28 cellular contexts compared by ENCODE assay signal in the genomic region with DNA sequence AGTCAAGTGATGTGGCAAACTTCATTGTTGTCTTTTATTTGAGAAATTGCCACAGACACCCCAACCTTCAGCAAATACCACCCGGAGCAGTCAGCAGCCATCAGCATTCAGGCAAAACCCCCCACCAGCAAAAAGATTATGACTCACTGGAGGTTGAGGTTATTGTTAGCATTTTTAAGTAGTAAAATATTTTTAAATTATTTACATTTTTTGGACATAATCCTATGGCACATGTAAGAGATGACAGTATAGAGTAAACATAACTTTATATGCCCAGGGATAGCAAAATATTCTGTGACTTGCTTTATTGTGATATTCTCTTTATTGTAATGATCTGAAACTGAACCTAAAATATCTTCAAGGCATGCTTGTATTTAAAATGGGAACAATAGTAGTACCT.
"Had no signal": no experiment of that assay in that cellular context is flagged by ENCODE, and none has a peak within 500 bp of the region (broad histone marks: within the 10 kb centered on the region; RNA-seq: fewer than 3 reads in every experiment).

No MANE protein-coding gene starts in this region.

- H3K27me3 ChIP-seq: stomach, suprapubic skin, testis, thyroid gland, tibial artery, tibial nerve, transverse colon, upper lobe of left lung, upper lobe of right lung, uterus, vagina had no signal

- H3K9me3 ChIP-seq: suprapubic skin, testis, thoracic aorta, thyroid gland, transverse colon, upper lobe of left lung, upper lobe of right lung, uterus, vagina had no signal

- H3K4me3 ChIP-seq: stomach, suprapubic skin, testis, thoracic aorta, thyroid gland, tibial artery, tibial nerve, transverse colon, upper lobe of left lung, upper lobe of right lung, uterus, vagina had no signal

- DNase-seq: stimulated activated CD4-positive, alpha-beta T cell treated with anti-CD3 and anti-CD28 coated beads, Interleukin-2, amount 100 ng/mL, for 48 hours; stimulated activated CD4-positive, alpha-beta T cell treated with anti-CD3 and anti-CD28 coated beads, Interleukin-4, amount 100 ng/mL, for 1 hour; stimulated activated CD4-positive, alpha-beta T cell treated with anti-CD3 and anti-CD28 coated beads, Interleukin-4, amount 100 ng/mL, for 24 hours; stimulated activated CD4-positive, alpha-beta T cell treated with anti-CD3 and anti-CD28 coated beads, Interleukin-4, amount 100 ng/mL, for 4 hours; stimulated activated CD8-positive, alpha-beta memory T cell treated with anti-CD3 and anti-CD28 coated beads, Interleukin-4, amount 100 ng/mL, for 48 hours; stimulated activated naive B cell treated with anti-CD40 and anti-IgM and Interleukin-4, amounts not matched to agents 10 μg/mL and 1 μg/mL and 100 μg/mL, for 72 hours; stimulated activated naive CD4-positive, alpha-beta T cell; stimulated activated naive CD4-positive, alpha-beta T cell treated with Interleukin-2 at 50 U/mL for 16 hours; stimulated activated naive CD8-positive, alpha-beta T cell treated with anti-CD3 and anti-CD28 coated beads, Interleukin-15, amount 100 ng/mL, for 72 hours; stimulated activated naive CD8-positive, alpha-beta T cell treated with anti-CD3 and anti-CD28 coated beads, Interleukin-15, Interleukin-2, amounts not matched to agents 100 U/mL and 50 U/mL, for 24 hours; stomach; substantia nigra; testis; thyroid gland; tibial artery; transverse colon; trophoblast cell; upper lobe of left lung; upper lobe of right lung; uterus had no signal

- H3K27me3 Mint-ChIP-seq: stimulated activated memory B cell treated with anti-CD40 and anti-IgM and Interleukin-4, amounts not matched to agents 10 μg/mL and 1 μg/mL and 100 μg/mL, for 72 hours; stimulated activated naive B cell treated with anti-CD40 and anti-IgM and Interleukin-4, amounts not matched to agents 10 μg/mL and 1 μg/mL and 100 μg/mL, for 72 hours; stimulated activated naive CD8-positive, alpha-beta T cell treated with anti-CD3 and anti-CD28 coated beads, Interleukin-15, amount 100 ng/mL, for 72 hours; stimulated activated naive CD8-positive, alpha-beta T cell treated with anti-CD3 and anti-CD28 coated beads, Interleukin-15, Interleukin-2, amounts not matched to agents 100 ng/mL and 50 ng/mL, for 24 hours; type B pancreatic cell had no signal

- H3K27ac Mint-ChIP-seq: stimulated activated effector memory CD8-positive, alpha-beta T cell treated with anti-CD3 and anti-CD28 coated beads, Interleukin-12 subunit alpha, Interleukin-12 subunit beta, amount 100 ng/mL, for 72 hours; stimulated activated memory B cell treated with anti-CD40 and anti-IgM and Interleukin-4, amounts not matched to agents 10 μg/mL and 1 μg/mL and 100 μg/mL, for 72 hours; stimulated activated naive B cell treated with anti-CD40 and anti-IgM and Interleukin-4, amounts not matched to agents 10 μg/mL and 1 μg/mL and 100 μg/mL, for 72 hours; stimulated activated naive CD8-positive, alpha-beta T cell treated with anti-CD3 and anti-CD28 coated beads, Interleukin-15, amount 100 ng/mL, for 72 hours; stimulated activated naive CD8-positive, alpha-beta T cell treated with anti-CD3 and anti-CD28 coated beads, Interleukin-15, Interleukin-2, amounts not matched to agents 100 ng/mL and 50 ng/mL, for 24 hours; type B pancreatic cell had no signal

- H3K4me3 Mint-ChIP-seq: stimulated activated effector memory CD8-positive, alpha-beta T cell treated with anti-CD3 and anti-CD28 coated beads, Interleukin-12 subunit alpha, Interleukin-12 subunit beta, amount 100 ng/mL, for 72 hours; stimulated activated memory B cell treated with anti-CD40 and anti-IgM and Interleukin-4, amounts not matched to agents 10 μg/mL and 1 μg/mL and 100 μg/mL, for 72 hours; stimulated activated naive B cell treated with anti-CD40 and anti-IgM and Interleukin-4, amounts not matched to agents 10 μg/mL and 1 μg/mL and 100 μg/mL, for 72 hours; stimulated activated naive CD8-positive, alpha-beta T cell treated with anti-CD3 and anti-CD28 coated beads, Interleukin-15, amount 100 ng/mL, for 72 hours; stimulated activated naive CD8-positive, alpha-beta T cell treated with anti-CD3 and anti-CD28 coated beads, Interleukin-15, Interleukin-2, amounts not matched to agents 100 ng/mL and 50 ng/mL, for 24 hours; type B pancreatic cell had no signal

- H3K27ac ChIP-seq: stomach, suprapubic skin, testis, thoracic aorta, thyroid gland, tibial artery, tibial nerve, transverse colon, upper lobe of left lung, upper lobe of right lung, uterus, vagina had no signal

- H3K36me3 Mint-ChIP-seq: stimulated activated effector memory CD8-positive, alpha-beta T cell treated with anti-CD3 and anti-CD28 coated beads, Interleukin-12 subunit alpha, Interleukin-12 subunit beta, amount 100 ng/mL, for 72 hours; stimulated activated memory B cell treated with anti-CD40 and anti-IgM and Interleukin-4, amounts not matched to agents 10 μg/mL and 1 μg/mL and 100 μg/mL, for 72 hours; stimulated activated naive B cell treated with anti-CD40 and anti-IgM and Interleukin-4, amounts not matched to agents 10 μg/mL and 1 μg/mL and 100 μg/mL, for 72 hours; type B pancreatic cell had no signal

- H3K36me3 ChIP-seq: stomach, suprapubic skin, thoracic aorta, thyroid gland, tibial artery, tibial nerve, transverse colon, upper lobe of left lung, upper lobe of right lung, uterus, vagina had no signal

- H3K4me1 ChIP-seq: stomach, suprapubic skin, testis, thyroid gland, tibial artery, tibial nerve, transverse colon, upper lobe of left lung, upper lobe of right lung, uterus, vagina had no signal

- H3K4me1 Mint-ChIP-seq: stimulated activated effector memory CD8-positive, alpha-beta T cell treated with anti-CD3 and anti-CD28 coated beads, Interleukin-12 subunit alpha, Interleukin-12 subunit beta, amount 100 ng/mL, for 72 hours; stimulated activated memory B cell treated with anti-CD40 and anti-IgM and Interleukin-4, amounts not matched to agents 10 μg/mL and 1 μg/mL and 100 μg/mL, for 72 hours; stimulated activated naive B cell treated with anti-CD40 and anti-IgM and Interleukin-4, amounts not matched to agents 10 μg/mL and 1 μg/mL and 100 μg/mL, for 72 hours; stimulated activated naive CD8-positive, alpha-beta T cell treated with anti-CD3 and anti-CD28 coated beads, Interleukin-15, amount 100 ng/mL, for 72 hours had no signal

- ATAC-seq: stimulated activated effector memory CD8-positive, alpha-beta T cell treated with anti-CD3 and anti-CD28 coated beads, Interleukin-12 subunit alpha, Interleukin-12 subunit beta, amount 100 ng/mL, for 72 hours; stimulated activated memory B cell treated with anti-CD40 and anti-IgM and Interleukin-4, amounts not matched to agents 10 μg/mL and 1 μg/mL and 100 μg/mL, for 72 hours; stimulated activated naive B cell treated with anti-CD40 and anti-IgM and Interleukin-4, amounts not matched to agents 10 μg/mL and 1 μg/mL and 100 μg/mL, for 72 hours; stimulated activated naive CD8-positive, alpha-beta T cell treated with anti-CD3 and anti-CD28 coated beads, Interleukin-15, amount 100 ng/mL, for 72 hours; stimulated activated naive CD8-positive, alpha-beta T cell treated with anti-CD3 and anti-CD28 coated beads, Interleukin-15, Interleukin-2, amounts not matched to agents 100 U/mL and 50 U/mL, for 24 hours; upper lobe of right lung had no signal

- H3K9me3 Mint-ChIP-seq: stimulated activated naive CD8-positive, alpha-beta T cell treated with anti-CD3 and anti-CD28 coated beads, Interleukin-15, Interleukin-2, amounts not matched to agents 100 ng/mL and 50 ng/mL, for 24 hours had no signal
